1 cellular context compared by ENCODE assay signal in genomic region chr17:21061971-21062526, GRCh38.
TF ChIP-seq lines count a peak whose summit lies in the region.

No MANE protein-coding gene starts in this region.

TF ChIP-seq in K562, 482 proteins besides CTCF, POLR2A, EP300 and RAD21 (continued from another document):
- TF ChIP-seq ZBTB26 (CRISPR knock-in tag; IDR thresholded peaks at IDR 0.05): no peak
- TF ChIP-seq HDAC3 (IDR thresholded peaks at IDR 0.05; ENCODE audit: borderline replicate concordance, partially characterized antibody): no peak
